In the genomic region with DNA sequence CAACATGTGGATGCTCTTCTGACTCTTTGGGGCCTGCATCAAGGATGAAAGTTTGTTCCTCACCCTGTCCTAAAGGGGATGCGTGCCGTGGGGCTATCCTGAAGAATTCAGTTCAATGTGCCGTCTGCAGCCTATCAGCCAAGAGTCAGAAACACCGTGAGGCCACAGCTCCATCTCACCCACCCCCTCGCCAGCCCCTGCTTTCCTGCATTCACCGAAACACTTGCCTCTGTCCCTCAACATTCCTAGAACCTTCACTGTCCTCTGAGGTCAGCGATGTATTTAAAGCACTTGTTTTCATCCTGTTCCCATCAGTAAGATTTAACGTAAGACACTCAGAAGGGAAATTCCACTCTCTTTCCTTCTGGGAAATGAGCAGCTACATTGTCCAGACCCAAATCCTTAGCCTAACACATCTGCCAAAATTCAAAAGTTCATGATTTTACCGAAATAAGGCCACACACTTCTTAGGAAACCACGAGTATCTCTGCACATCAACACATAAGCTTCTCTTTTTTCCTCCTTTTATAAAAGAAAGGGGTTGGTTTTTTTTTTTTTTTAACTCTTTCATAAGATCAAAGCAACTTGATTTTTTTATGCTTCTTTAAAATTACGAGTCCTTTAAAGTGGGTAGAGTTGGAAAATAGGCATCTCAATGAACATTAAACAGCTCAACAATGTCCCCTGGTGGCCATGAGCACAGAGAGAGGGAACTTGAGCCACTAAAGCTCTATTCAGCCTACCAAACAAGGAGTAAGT, we compare ENCODE assay signal across 8 cellular contexts.
A peak's percentile ranks its signal among the peaks of the same experiment; 100 is the strongest.
DNase-seq lines count a peak whose midpoint lies in the region; ATAC-seq, FAIRE-seq and TF ChIP-seq lines count a peak whose summit lies in the region.

No MANE protein-coding gene starts in this region.

- no peaks in the 10 kb centered on the region for H3K79me2 ChIP-seq in PC-3 (ENCODE audit: low read length)

- no TSS peak for BruUV-seq in PC-3 (replicated peaks; lab: Mats Ljungman, UMichigan)

- H3K9me3 Mint-ChIP-seq in activated T-cell treated with anti-CD3 and anti-CD28 coated beads, Interleukin-2, amount 50 U/mL, for 72 hours, result no peaks in the 10 kb centered on the region

- H3K4me1 ChIP-seq in PC-3 (ENCODE audit: insufficient read depth, low read length), result peaks cover 28% of the 10 kb centered on the region
- H3K4me1 ChIP-seq in neutrophil (ENCODE audit: control insufficient read depth in 1 of 2, insufficient read depth in 1 of 2, low read depth in 1 of 2, low read length in 1 of 2), result peaks cover 16 to 34% of the 10 kb centered on the region in 2 experiments

- peak; percentile 99 for FAIRE-seq in G401.6 (lab: Jason Lieb, UNC)

- no peaks in the 10 kb centered on the region for H4K20me1 ChIP-seq in PC-3 (ENCODE audit: low read length)

- H3K4me2 ChIP-seq in PC-3 (ENCODE audit: low read length), result 0 out of 2 replicates have a peak overlapping the region, but pooled peaks have one; percentile 8

- CTCF ChIA-PET in PC-3 (lab: Charles Lee), result interaction anchor here (0.6 to 1.2 kb wide), 10 partner anchors 19 to 346 kb away, joined by 3 to 8 read pairs (median 4); no protein-coding TSS in a partner anchor

- H2AFZ ChIP-seq in PC-3 (ENCODE audit: low read length), result no peak overlapping the region

- H3K9me2 ChIP-seq in PC-3 (replicated peaks; ENCODE audit: low read length), result no peaks in the 10 kb centered on the region

- H3K27me3 ChIP-seq in PC-3 (ENCODE audit: low read length) (no peaks in the 10 kb centered on the region), neutrophil (no peaks in the 10 kb centered on the region)

- TF ChIP-seq CTCF in PC-3 (conservative IDR thresholded peaks at IDR 0.05; ENCODE audit: low read depth, low read length) (peak; percentile 93), neutrophil (IDR thresholded peaks at IDR 0.05) (peak; percentile 51)

- H3K36me3 ChIP-seq in PC-3 (ENCODE audit: low read depth, low read length) (no peaks in the 10 kb centered on the region), neutrophil (no peaks in the 10 kb centered on the region)

- H3K4me3 ChIP-seq in PC-3 (ENCODE audit: low read length), result no peak overlapping the region
- no peak overlapping the region for H3K4me3 ChIP-seq in neutrophil (ENCODE audit: low read depth in 1 of 2, low read length in 1 of 2)

- H3K27ac ChIP-seq in PC-3 (ENCODE audit: low read length) (peak overlapping the region; percentile 81), neutrophil (peak overlapping the region; percentile 20), substantia nigra (ENCODE audit: low read depth, low read length, poor library complexity, severe bottlenecking) (no peak overlapping the region)

- peaks cover 40% of the 10 kb centered on the region for H3K4me1 Mint-ChIP-seq in activated T-cell treated with anti-CD3 and anti-CD28 coated beads, Interleukin-2, amount 50 U/mL, for 72 hours (ENCODE audit: low read depth)

- POLR2A ChIA-PET in PC-3 (lab: Charles Lee; ENCODE audit: unreplicated experiment), result no interaction called here

- intact Hi-C loops in PC-3 (cut with micrococcal nuclease), result loop anchor here (1.0 kb wide), 2 partner anchors 246 to 314 kb away; no protein-coding TSS in a partner anchor

- H3K9me3 ChIP-seq in PC-3 (ENCODE audit: low read length), result no peaks in the 10 kb centered on the region
- H3K9me3 ChIP-seq in neutrophil, result no peaks in the 10 kb centered on the region

- peak overlapping the region; percentile 52 for H3K9ac ChIP-seq in PC-3 (ENCODE audit: low read length)

- peak overlapping the region; percentile 31 to 58 for H3K4me3 Mint-ChIP-seq in activated T-cell treated with anti-CD3 and anti-CD28 coated beads, Interleukin-2, amount 50 U/mL, for 72 hours

- ATAC-seq in HG03378 (IDR thresholded peaks at IDR 0.05; ENCODE audit: unreplicated experiment) (peak; percentile 50), PC-3 (peak; percentile 78), HG03457 (IDR thresholded peaks at IDR 0.05; ENCODE audit: unreplicated experiment) (no peak)
- ATAC-seq in activated T-cell treated with anti-CD3 and anti-CD28 coated beads, Interleukin-2, amount 50 U/mL, for 72 hours (replicated peaks in 1 of 2), result peak; percentile 78 to 87

- peak overlapping the region; percentile 61 for H3K27ac Mint-ChIP-seq in activated T-cell treated with anti-CD3 and anti-CD28 coated beads, Interleukin-2, amount 50 U/mL, for 72 hours

- H3K36me3 Mint-ChIP-seq in activated T-cell treated with anti-CD3 and anti-CD28 coated beads, Interleukin-2, amount 50 U/mL, for 72 hours (ENCODE audit: insufficient read depth in 2 of 2), result peaks cover 0 to 2% of the 10 kb centered on the region in 2 donors

- H3K27me3 Mint-ChIP-seq in activated T-cell treated with anti-CD3 and anti-CD28 coated beads, Interleukin-2, amount 50 U/mL, for 72 hours (ENCODE audit: low read depth), result peaks cover 13% of the 10 kb centered on the region

- no peaks in the 10 kb centered on the region for H3F3A ChIP-seq in PC-3 (ENCODE audit: low read length, unreplicated experiment)

- DNase-seq in PC-3 (peak; percentile 86), fibroblast of peridontal ligament (ENCODE audit: extremely low read depth) (peak; percentile 99), substantia nigra (lab: John Stamatoyannopoulos, UW) (peak in 31 of 49 donors; percentile 7 to 65 (median 36))
- DNase-seq in activated T-cell treated with anti-CD3 and anti-CD28 coated beads, Interleukin-2, amount 50 U/mL, for 72 hours, result peak; percentile 69 to 70

Comparison
In these comparisons a context has a peak if more than half of its experiments do, and no peak if none do; other contexts are left out.
1. DNase-seq: peak in every context shown above with its lines; median percentile 99 in fibroblast of peridontal ligament; 86 in PC-3; 70 in activated T-cell treated with anti-CD3 and anti-CD28 coated beads, Interleukin-2, amount 50 U/mL, for 72 hours; 36 in substantia nigra.